23 cellular contexts compared by ENCODE assay signal in genomic region chr15:60678632-60679031, GRCh38.
"Had no signal": no experiment of that assay in that cellular context is flagged by ENCODE, and none has a peak within 500 bp of the region (broad histone marks: within the 10 kb centered on the region; RNA-seq: fewer than 3 reads in every experiment).

No MANE protein-coding gene starts in this region.

- H3K4me3 Mint-ChIP-seq: activated T-cell treated with anti-CD3 and anti-CD28 coated beads, Interleukin-2, amount 50 U/mL, for 24 hours; activated T-helper 17 cell treated with anti-CD3 and anti-CD28 coated beads, Interleukin-2, amount 50 U/mL, for 72 hours; mesothelial cell of epicardium; natural killer cell had no signal

- H3K27me3 ChIP-seq: ascending aorta, brain microvascular endothelial cell, left lung, neutrophil, ovary, right lobe of liver, spleen, tibial artery had no signal

- ATAC-seq: left lung, natural killer cell, right lobe of liver had no signal

- H3K4me3 ChIP-seq: ascending aorta, left lung, right lobe of liver, spleen, tibial artery had no signal

- H3K9me3 ChIP-seq: ascending aorta, left lung, neutrophil, ovary, right lobe of liver, spleen, tibial artery had no signal

- H3K9me3 Mint-ChIP-seq: activated T-cell treated with anti-CD3 and anti-CD28 coated beads, Interleukin-2, amount 50 U/mL, for 24 hours; activated T-helper 17 cell treated with anti-CD3 and anti-CD28 coated beads, Interleukin-2, amount 50 U/mL, for 72 hours; mesothelial cell of epicardium; natural killer cell had no signal

- H3K36me3 ChIP-seq: ascending aorta, brain microvascular endothelial cell, left lung, neutrophil, ovary, right lobe of liver, spleen, tibial artery had no signal

- H3K36me3 Mint-ChIP-seq: mesothelial cell of epicardium, natural killer cell had no signal

- DNase-seq: activated CD4-positive, alpha-beta T cell treated with anti-CD3 and anti-CD28 coated beads for 1 hour; activated CD8-positive, alpha-beta memory T cell treated with anti-CD3 and anti-CD28 coated beads for 24 hours; activated CD8-positive, alpha-beta memory T cell treated with anti-CD3 and anti-CD28 coated beads, Interleukin-2, amount 50 U/mL, for 4 hours; activated T-cell treated with anti-CD3 and anti-CD28 coated beads, Interleukin-2, amount 50 U/mL, for 24 hours; brain microvascular endothelial cell; central memory CD4-positive, alpha-beta T cell; dermis blood vessel endothelial cell; effector CD8-positive, alpha-beta T cell; erythroblast; left lung; natural killer cell; ovary; right lobe of liver; spleen; stimulated activated CD4-positive, alpha-beta T cell treated with anti-CD3 and anti-CD28 coated beads, Interleukin-4, amount 100 ng/mL, for 24 hours; stimulated activated naive CD4-positive, alpha-beta T cell treated with Interleukin-2 at 50 U/mL for 16 hours; T-helper 9 cell; tibial artery had no signal

- H3K4me1 ChIP-seq: ascending aorta, left lung, spleen had no signal

- H3K27ac Mint-ChIP-seq: activated naive CD4-positive, alpha-beta T cell treated with anti-CD3 and anti-CD28 coated beads, Interleukin-2, amount 50 U/mL, for 72 hours; activated T-cell treated with anti-CD3 and anti-CD28 coated beads, Interleukin-2, amount 50 U/mL, for 24 hours; activated T-helper 17 cell treated with anti-CD3 and anti-CD28 coated beads, Interleukin-2, amount 50 U/mL, for 72 hours; mesothelial cell of epicardium; natural killer cell had no signal

- H3K27ac ChIP-seq: ascending aorta, brain microvascular endothelial cell, neutrophil, ovary, right lobe of liver, spleen, tibial artery had no signal

- H3K27me3 Mint-ChIP-seq: activated T-cell treated with anti-CD3 and anti-CD28 coated beads, Interleukin-2, amount 50 U/mL, for 24 hours; activated T-helper 17 cell treated with anti-CD3 and anti-CD28 coated beads, Interleukin-2, amount 50 U/mL, for 72 hours had no signal

- H3K4me1 Mint-ChIP-seq: natural killer cell had no signal
